Comparison of ENCODE assay signal across 9 cellular contexts in genomic region chr12:89756638-89757321, GRCh38. TPM values are rescaled to one million over a fixed set of nuclear protein-coding genes. Genes with fewer than 3 reads are reported as not detected.
A peak's percentile ranks its signal among the peaks of the same experiment; 100 is the strongest.
DNase-seq lines count a peak whose midpoint lies in the region; ATAC-seq and TF ChIP-seq lines count a peak whose summit lies in the region.
"Had no signal": no experiment of that assay in that cellular context is flagged by ENCODE, and none has a peak within 500 bp of the region (broad histone marks: within the 10 kb centered on the region; RNA-seq: fewer than 3 reads in every experiment).

No MANE protein-coding gene starts in this region.

- WGBS in upper lobe of left lung, 2 donors: 49 to 54% methylated on average over 4 of the region's 4 CpGs

- H3K27ac ChIP-seq in upper lobe of left lung: peak overlapping the region; percentile 57 to 82 (median 68)
- H3K27ac ChIP-seq: BLaER1 had no signal

- no peaks in the 10 kb centered on the region for H3K36me3 ChIP-seq in upper lobe of left lung
- H3K36me3 ChIP-seq: BLaER1 had no signal

- H3K4me1 Mint-ChIP-seq in activated CD4-positive, alpha-beta memory T cell treated with anti-CD3 and anti-CD28 coated beads for 36 hours (ENCODE audit: low read depth): peaks cover 36% of the 10 kb centered on the region

- no peaks in the 10 kb centered on the region for H3K36me3 Mint-ChIP-seq in activated CD4-positive, alpha-beta memory T cell treated with anti-CD3 and anti-CD28 coated beads for 36 hours

- POLR2A ChIA-PET in activated CD4-positive, alpha-beta memory T cell treated with anti-CD3 and anti-CD28 coated beads for 36 hours (lab: Charles Lee): interaction anchor here (1.1 to 1.6 kb wide), 2 partner anchors 12 to 47 kb away, joined by 3 to 7 read pairs; partner anchors contain the start of gene ATP2B1

- no peak for TF ChIP-seq CTCF in upper lobe of left lung (IDR thresholded peaks at IDR 0.05)

- ATAC-seq in GM21576 (IDR thresholded peaks at IDR 0.05; ENCODE audit: unreplicated experiment): peak; percentile 89
- peak; percentile 90 for ATAC-seq in upper lobe of left lung (ENCODE audit: low FRiP score in 2 of 2)

- H3K9me3 ChIP-seq in upper lobe of left lung: no peaks in the 10 kb centered on the region
- H3K9me3 ChIP-seq: BLaER1 had no signal

- intact Hi-C loops in activated CD4-positive, alpha-beta memory T cell treated with anti-CD3 and anti-CD28 coated beads for 36 hours (cut with micrococcal nuclease): loop anchor here (1.0 to 5.0 kb wide), 14 partner anchors 13 to 531 kb away; no protein-coding TSS in a partner anchor

- TF ChIP-seq EP300 in upper lobe of left lung (IDR thresholded peaks at IDR 0.05): peak in 2 of 4 donors; percentile 52 to 91

- no peaks in the 10 kb centered on the region for H3K27me3 Mint-ChIP-seq in activated CD4-positive, alpha-beta memory T cell treated with anti-CD3 and anti-CD28 coated beads for 36 hours

- peak overlapping the region; percentile 79 for H3K27ac Mint-ChIP-seq in activated CD4-positive, alpha-beta memory T cell treated with anti-CD3 and anti-CD28 coated beads for 36 hours

- H3K4me1 ChIP-seq in upper lobe of left lung: peaks cover 0 to 10% (median 1%) of the 10 kb centered on the region in 4 donors

- DNase-seq in NK-92 treated with Interleukin-12 subunit alpha and Interleukin-12 subunit beta, amount 100 ng/mL, for 24 hours (lab: John Stamatoyannopoulos, UW): peak; percentile 11
- DNase-seq in NK-92 (lab: John Stamatoyannopoulos, UW; ENCODE audit: unreplicated experiment) (no peak), HT1080 (ENCODE audit: low read depth) (peak; percentile 98), inferior parietal cortex (ENCODE audit: extremely low spot score) (peak; percentile 53), upper lobe of left lung (no peak), NCI-H1436 (lab: John Stamatoyannopoulos, UW) (no peak)
- no peak for DNase-seq in activated CD4-positive, alpha-beta memory T cell treated with anti-CD3 and anti-CD28 coated beads for 36 hours

- no peaks in the 10 kb centered on the region for H3K27me3 ChIP-seq in upper lobe of left lung
- H3K27me3 ChIP-seq: BLaER1 had no signal

- H3K9me3 Mint-ChIP-seq in activated CD4-positive, alpha-beta memory T cell treated with anti-CD3 and anti-CD28 coated beads for 36 hours: no peaks in the 10 kb centered on the region

- H3K4me3 Mint-ChIP-seq in activated CD4-positive, alpha-beta memory T cell treated with anti-CD3 and anti-CD28 coated beads for 36 hours: peak overlapping the region; percentile 44

- H3K4me3 ChIP-seq in upper lobe of left lung: no peak overlapping the region
- H3K4me3 ChIP-seq: BLaER1 had no signal

- CTCF ChIA-PET in activated CD4-positive, alpha-beta memory T cell treated with anti-CD3 and anti-CD28 coated beads for 36 hours (lab: Charles Lee): interaction anchor here (0.9 kb wide), 1 partner anchor 48 kb away, joined by 4 read pairs; the partner anchor contains the start of gene ATP2B1

- TF ChIP-seq POLR2A in upper lobe of left lung (IDR thresholded peaks at IDR 0.05): no peak

RNA-seq across cellular contexts. Expression of gene ATP2B1, which starts 48.1 kb away (rescaled TPM):
- total RNA-seq in HT1080 (2014; rRNA removed; shearing (Covaris generic)): 61.0 and 70.0 TPM in 2 replicates
- polyA plus RNA-seq in HT1080 (2015; cell fraction: cytosol; rRNA removed): 23.2 and 28.2 TPM in 2 replicates
- polyA plus RNA-seq in HT1080 (2015; cell fraction: nucleus; rRNA removed): 53.7 and 67.6 TPM in 2 replicates
- 10 to 100 TPM; 22.6 to 24.8 TPM for total RNA-seq in activated CD4-positive, alpha-beta memory T cell treated with anti-CD3 and anti-CD28 coated beads for 36 hours
- total RNA-seq in upper lobe of left lung: 10 to 100 TPM; 15.2 to 50.0 (median 36.3) TPM

Comparison
In these comparisons a context has a peak if more than half of its experiments do, and no peak if none do; other contexts are left out.
1. DNase-seq: peak in NK-92 treated with Interleukin-12 subunit alpha and Interleukin-12 subunit beta, amount 100 ng/mL, for 24 hours (single experiment), HT1080 (single experiment) and inferior parietal cortex (single experiment); none in NK-92 (single experiment), activated CD4-positive, alpha-beta memory T cell treated with anti-CD3 and anti-CD28 coated beads for 36 hours (single experiment), upper lobe of left lung (0 of 2) and NCI-H1436 (single experiment).